ENCODE assay signal across 16 cellular contexts in genomic region chr10:24784061-24784460, GRCh38.
DNase-seq lines count a peak whose midpoint lies in the region; ATAC-seq, FAIRE-seq and TF ChIP-seq lines count a peak whose summit lies in the region.
"Had no signal": no experiment of that assay in that cellular context is flagged by ENCODE, and none has a peak within 500 bp of the region (broad histone marks: within the 10 kb centered on the region; RNA-seq: fewer than 3 reads in every experiment).

No MANE protein-coding gene starts in this region.

- no peak for FAIRE-seq in K562 (lab: Jason Lieb, UNC)
- FAIRE-seq in frontal cortex (lab: Jason Lieb, UNC) = peak; percentile 55
- FAIRE-seq: H54, HepG2, RCC 7860 had no signal

- CTCF ChIA-PET in K562 (lab: Yijun Ruan, JAX; ENCODE audit: low intra/inter-chr PET ratio) = no interaction called here

- H3K9ac ChIP-seq in K562 (ENCODE audit: insufficient read depth in 1 of 2, low read depth in 2 of 2, low read length in 2 of 2) = no peak overlapping the region

- no peak for TF ChIP-seq POLR2A in K562 (conservative IDR thresholded peaks at IDR 0.05)
- no peak for TF ChIP-seq POLR2A in uterus (IDR thresholded peaks at IDR 0.05)

- H3K9me1 ChIP-seq in K562 (ENCODE audit: control insufficient read depth, insufficient read depth, low read length) = no peaks in the 10 kb centered on the region

- BruUV-seq in K562 (replicated peaks; lab: Mats Ljungman, UMichigan) = no TSS peak

- H3K36me3 ChIP-seq in K562 (ENCODE audit: control insufficient read depth, insufficient read depth, low read length) = no peaks in the 10 kb centered on the region
- H3K36me3 ChIP-seq in uterus = no peaks in the 10 kb centered on the region

- H3K9me3 ChIP-seq in K562 (replicated peaks; ENCODE audit: control insufficient read depth, insufficient read depth, low read depth, low read length) (no peaks in the 10 kb centered on the region), uterus (no peaks in the 10 kb centered on the region)

- 40% methylated on average over 12 of the region's 12 CpGs for WGBS in K562 (ENCODE audit: insufficient coverage, low coverage, missing lambda C conversion rate)

- peak in 13 of 14 donors; percentile 19 to 86 (median 82) for DNase-seq in C1 segment of cervical spinal cord (lab: John Stamatoyannopoulos, UW)
- no peak for DNase-seq in K562 (ENCODE audit: extremely low read depth in 1 of 4, low spot score in 3 of 4)
- DNase-seq in frontal cortex (ENCODE audit: low spot score in 2 of 2) = peak; percentile 21 to 34
- peak; percentile 68 for DNase-seq in occipital lobe (lab: John Stamatoyannopoulos, UW)
- DNase-seq in GM19238 (ENCODE audit: insufficient read length, low spot score) = no peak
- DNase-seq in mucosa of gallbladder (ENCODE audit: low spot score) = no peak
- no peak for DNase-seq in uterus
- DNase-seq: DMS79 treated with DMSO at 0.1 percent for 48 hours, NCI-H1930, NCI-H2171, NCI-H510A, SHP77 treated with DMSO at 0.1 percent for 48 hours had no signal

- H3K4me1 ChIP-seq in K562 (replicated peaks in 1 of 2; ENCODE audit: control insufficient read depth in 2 of 2, insufficient read depth in 2 of 2, low read length in 2 of 2) = no peaks in the 10 kb centered on the region; a peak in 1 of 5 replicates
- no peaks in the 10 kb centered on the region for H3K4me1 ChIP-seq in uterus

- H3K4me3 ChIP-seq in K562 (no peak overlapping the region), uterus (no peak overlapping the region)

- no peaks in the 10 kb centered on the region for H4K20me1 ChIP-seq in K562 (replicated peaks; ENCODE audit: control insufficient read depth, insufficient read depth, low read length)

- POLR2A ChIA-PET in K562 (lab: Yijun Ruan, JAX) = no interaction called here

- H3K4me2 ChIP-seq in K562 (ENCODE audit: insufficient read depth, low read length) = no peak overlapping the region

- H3K27ac ChIP-seq in K562 (ENCODE audit: extremely low read depth, low read depth, low read length) = no peak overlapping the region
- H3K27ac ChIP-seq in uterus = no peak overlapping the region

- no peaks in the 10 kb centered on the region for H3K79me2 ChIP-seq in K562 (ENCODE audit: control insufficient read depth, insufficient read depth, low read length)

- H3K27me3 ChIP-seq in K562 (ENCODE audit: control insufficient read depth in 2 of 2, insufficient read depth in 2 of 2, low read length in 2 of 2) = no peaks in the 10 kb centered on the region
- no peaks in the 10 kb centered on the region for H3K27me3 ChIP-seq in uterus

- no peak for TF ChIP-seq EP300 in K562 (IDR thresholded peaks at IDR 0.05; ENCODE audit: low read length)

- intact Hi-C loops in K562 (cut with micrococcal nuclease) = no loop called here
- intact Hi-C loops in uterus (cut with DNase I; ENCODE audit: low total_unique reads) = no loop called here

- peak overlapping the region; percentile 29; the same call in 1 of the 2 replicates for H2AFZ ChIP-seq in K562 (ENCODE audit: low read depth, low read length)

- TF ChIP-seq CTCF in K562 (IDR thresholded peaks at IDR 0.05 in 2 of 3, conservative IDR thresholded peaks at IDR 0.05 in 1 of 3; ENCODE audit: insufficient read depth in 2 of 3, low read depth in 1 of 3, low read length in 3 of 3) (no peak), uterus (IDR thresholded peaks at IDR 0.05) (no peak)

- TF ChIP-seq RAD21 in K562 (CRISPR knock-in tag; conservative IDR thresholded peaks at IDR 0.05 in 1 of 2, IDR thresholded peaks at IDR 0.05 in 1 of 2) = no peak

- in situ Hi-C loops in K562 (cut with MboI) = no loop called here

- ATAC-seq in K562 (no peak), GM18861 (IDR thresholded peaks at IDR 0.05; ENCODE audit: unreplicated experiment) (no peak)
- ATAC-seq: HepG2 had no signal

TF ChIP-seq in K562, 482 proteins besides CTCF, POLR2A, EP300 and RAD21 (continues in another document):
- TF ChIP-seq SREBF1 (IDR thresholded peaks at IDR 0.05; ENCODE audit: borderline replicate concordance, low read depth, low read length) (no peak), CLOCK (CRISPR knock-in tag; IDR thresholded peaks at IDR 0.05; ENCODE audit: borderline replicate concordance) (no peak), KAT8 (IDR thresholded peaks at IDR 0.05; ENCODE audit: low read depth) (no peak), CGGBP1 (CRISPR knock-in tag; IDR thresholded peaks at IDR 0.05) (no peak), AFF4 (CRISPR knock-in tag; IDR thresholded peaks at IDR 0.05) (no peak), GTF2E2 (tag; IDR thresholded peaks at IDR 0.05) (no peak), ADNP (tag; IDR thresholded peaks at IDR 0.05) (no peak), ZNF592 (IDR thresholded peaks at IDR 0.05) (no peak), SREBF2 (CRISPR knock-in tag; IDR thresholded peaks at IDR 0.05) (no peak), TCF7 (IDR thresholded peaks at IDR 0.05; ENCODE audit: borderline replicate concordance) (no peak), RHOXF2B (CRISPR knock-in tag; conservative IDR thresholded peaks at IDR 0.05) (no peak)

Comparison
In these comparisons a context has a peak if more than half of its experiments do, and no peak if none do; other contexts are left out.
1. DNase-seq: peak in C1 segment of cervical spinal cord (13 of 14), frontal cortex (2 of 2) and occipital lobe (single experiment); none in K562 (0 of 4), GM19238 (single experiment), mucosa of gallbladder (single experiment) and uterus (0 of 2).